Comparison of ENCODE assay signal across 23 cellular contexts in genomic region chr13:75875450-75875849, GRCh38.
DNase-seq lines count a peak whose midpoint lies in the region; ATAC-seq, FAIRE-seq and TF ChIP-seq lines count a peak whose summit lies in the region.
"Had no signal": no experiment of that assay in that cellular context is flagged by ENCODE, and none has a peak within 500 bp of the region (broad histone marks: within the 10 kb centered on the region; RNA-seq: fewer than 3 reads in every experiment).

No MANE protein-coding gene starts in this region.

- no peaks in the 10 kb centered on the region for H3K36me3 Mint-ChIP-seq in activated T-cell treated with anti-CD3 and anti-CD28 coated beads, Interleukin-2, amount 50 U/mL, for 72 hours (ENCODE audit: insufficient read depth in 2 of 2)
- H3K36me3 Mint-ChIP-seq in CD4-positive, CD25-positive, alpha-beta regulatory T cell = no peaks in the 10 kb centered on the region
- H3K36me3 Mint-ChIP-seq: CD14-positive monocyte had no signal

- no peaks in the 10 kb centered on the region for H3K9me3 ChIP-seq in CD4-positive, CD25-positive, alpha-beta regulatory T cell (ENCODE audit: control insufficient read depth in 2 of 2, low read length in 2 of 2)
- H3K9me3 ChIP-seq in Loucy (ENCODE audit: insufficient read depth, low read depth, low read length) = no peaks in the 10 kb centered on the region
- no peaks in the 10 kb centered on the region for H3K9me3 ChIP-seq in pancreas
- H3K9me3 ChIP-seq: A549 had no signal

- peaks cover 17% of the 10 kb centered on the region for H3K27me3 Mint-ChIP-seq in activated T-cell treated with anti-CD3 and anti-CD28 coated beads, Interleukin-2, amount 50 U/mL, for 72 hours (ENCODE audit: low read depth)
- peaks cover 19% of the 10 kb centered on the region for H3K27me3 Mint-ChIP-seq in CD4-positive, CD25-positive, alpha-beta regulatory T cell

- intact Hi-C loops in pancreas (cut with DNase I) = loop anchor here (5.0 to 10.0 kb wide), 3 partner anchors 597 to 1029 kb away; no protein-coding TSS in a partner anchor

- peak overlapping the region; percentile 1 for H3K4me3 ChIP-seq in CD4-positive, CD25-positive, alpha-beta regulatory T cell (ENCODE audit: low read depth, low read length)
- H3K4me3 ChIP-seq in Loucy (ENCODE audit: low read length, poor library complexity, severe bottlenecking) (no peak overlapping the region), pancreas (no peak overlapping the region)
- H3K4me3 ChIP-seq: A549, GM23338 had no signal

- 77 to 92% methylated on average over 1 of the region's 1 CpG for WGBS in pancreas, 2 donors

- H4K20me1 ChIP-seq in Loucy (ENCODE audit: insufficient read depth, low read length, poor library complexity, severe bottlenecking) = no peaks in the 10 kb centered on the region

- FAIRE-seq in pancreas (lab: Jason Lieb, UNC) = peak; percentile 9
- FAIRE-seq: A549, D721Med, GM18507 had no signal

- no peak overlapping the region for H3K27ac Mint-ChIP-seq in activated T-cell treated with anti-CD3 and anti-CD28 coated beads, Interleukin-2, amount 50 U/mL, for 72 hours
- H3K27ac Mint-ChIP-seq in CD4-positive, CD25-positive, alpha-beta regulatory T cell = no peak overlapping the region
- H3K27ac Mint-ChIP-seq: GM23338 had no signal

- H3K4me1 ChIP-seq in CD4-positive, CD25-positive, alpha-beta regulatory T cell (ENCODE audit: control insufficient read depth, insufficient read depth, low read length, poor library complexity, severe bottlenecking) = peaks cover 6% of the 10 kb centered on the region
- H3K4me1 ChIP-seq in Loucy (ENCODE audit: insufficient read depth, low read length, poor library complexity, severe bottlenecking) = peaks cover 5% of the 10 kb centered on the region
- no peaks in the 10 kb centered on the region for H3K4me1 ChIP-seq in pancreas

- H3K4me2 ChIP-seq in Loucy (ENCODE audit: low read depth, low read length, poor library complexity, severe bottlenecking) = peak overlapping the region; percentile 56
- H3K4me2 ChIP-seq: GM23338 had no signal

- H3K4me1 Mint-ChIP-seq in activated T-cell treated with anti-CD3 and anti-CD28 coated beads, Interleukin-2, amount 50 U/mL, for 72 hours (ENCODE audit: low read depth) = peaks cover 16% of the 10 kb centered on the region
- peaks cover 0 to 16% (median 11%) of the 10 kb centered on the region in 4 donors for H3K4me1 Mint-ChIP-seq in CD4-positive, CD25-positive, alpha-beta regulatory T cell

- no peaks in the 10 kb centered on the region for H3K79me2 ChIP-seq in Loucy (ENCODE audit: insufficient read depth, low read length)

- DNase-seq in activated T-cell treated with anti-CD3 and anti-CD28 coated beads, Interleukin-2, amount 50 U/mL, for 72 hours = no peak
- no peak for DNase-seq in activated T-cell treated with anti-CD3 and anti-CD28 coated beads, Interleukin-2, amount 50 U/mL, for 1 hour
- DNase-seq in CD4-positive, CD25-positive, alpha-beta regulatory T cell = peak in 1 of 3 donors; percentile 2
- no peak for DNase-seq in pancreas
- DNase-seq in AG20443 (ENCODE audit: low spot score) = no peak
- DNase-seq: H9, HFFc6, KBM-7, NCI-H1048, NCI-H1417, NCI-H1694, NCI-H2029 treated with DMSO at 0.1 percent for 48 hours, NCI-H446 treated with DMSO at 0.1 percent for 48 hours, NCI-H526 treated with DMSO at 0.1 percent for 48 hours, SHP77 had no signal

- no peaks in the 10 kb centered on the region for H3K36me3 ChIP-seq in CD4-positive, CD25-positive, alpha-beta regulatory T cell (ENCODE audit: control insufficient read depth, insufficient read depth, low read length)
- no peaks in the 10 kb centered on the region for H3K36me3 ChIP-seq in Loucy (ENCODE audit: insufficient read depth, low read length)
- H3K36me3 ChIP-seq in pancreas = no peaks in the 10 kb centered on the region

- no peaks in the 10 kb centered on the region for H3F3A ChIP-seq in Loucy (ENCODE audit: low read depth)

- H3K4me3 Mint-ChIP-seq in activated T-cell treated with anti-CD3 and anti-CD28 coated beads, Interleukin-2, amount 50 U/mL, for 72 hours = no peak overlapping the region
- peak overlapping the region in 1 of 4 donors; percentile 1 for H3K4me3 Mint-ChIP-seq in CD4-positive, CD25-positive, alpha-beta regulatory T cell
- H3K4me3 Mint-ChIP-seq: GM23338, H9 had no signal

- no peak overlapping the region; the same call in 1 of the 2 replicates for H2AFZ ChIP-seq in Loucy (ENCODE audit: low read length)

- H3K9me2 ChIP-seq in Loucy (replicated peaks; ENCODE audit: low read depth, low read length) = no peaks in the 10 kb centered on the region

- H3K9me3 Mint-ChIP-seq in activated T-cell treated with anti-CD3 and anti-CD28 coated beads, Interleukin-2, amount 50 U/mL, for 72 hours = no peaks in the 10 kb centered on the region
- no peaks in the 10 kb centered on the region for H3K9me3 Mint-ChIP-seq in CD4-positive, CD25-positive, alpha-beta regulatory T cell
- H3K9me3 Mint-ChIP-seq: CD14-positive monocyte, GM23338, H9 had no signal

- TF ChIP-seq CTCF in Loucy (conservative IDR thresholded peaks at IDR 0.05; ENCODE audit: low read length) (no peak), pancreas (IDR thresholded peaks at IDR 0.05) (no peak)

- no peak overlapping the region for H3K27ac ChIP-seq in CD4-positive, CD25-positive, alpha-beta regulatory T cell (ENCODE audit: insufficient read depth, low read length, poor library complexity, severe bottlenecking)
- no peak overlapping the region for H3K27ac ChIP-seq in pancreas
- H3K27ac ChIP-seq: A549, RWPE1 had no signal

- ATAC-seq in activated T-cell treated with anti-CD3 and anti-CD28 coated beads, Interleukin-2, amount 50 U/mL, for 72 hours (replicated peaks in 1 of 2) = peak; percentile 21 to 46
- no peak for ATAC-seq in CD4-positive, CD25-positive, alpha-beta regulatory T cell (ENCODE audit: low read depth in 2 of 2)
- ATAC-seq in pancreas (no peak), GM18858 (IDR thresholded peaks at IDR 0.05; ENCODE audit: unreplicated experiment) (no peak)

- H3K27me3 ChIP-seq in CD4-positive, CD25-positive, alpha-beta regulatory T cell (ENCODE audit: control insufficient read depth, insufficient read depth, low read length) = peaks cover 6% of the 10 kb centered on the region
- no peaks in the 10 kb centered on the region for H3K27me3 ChIP-seq in Loucy (ENCODE audit: insufficient read depth, low read length, poor library complexity, severe bottlenecking)
- H3K27me3 ChIP-seq in pancreas = no peaks in the 10 kb centered on the region

- H3K9ac ChIP-seq in Loucy (ENCODE audit: low read depth, low read length, poor library complexity, severe bottlenecking) = no peak overlapping the region

Comparison
In these comparisons a context has a peak if more than half of its experiments do, and no peak if none do; other contexts are left out.
1. ATAC-seq: peak in activated T-cell treated with anti-CD3 and anti-CD28 coated beads, Interleukin-2, amount 50 U/mL, for 72 hours (2 of 2); none in CD4-positive, CD25-positive, alpha-beta regulatory T cell (0 of 2), pancreas (0 of 4) and GM18858 (single experiment).